8 cellular contexts compared by ENCODE assay signal in genomic region chr5:134503937-134504437, GRCh38. TPM values are rescaled to one million over a fixed set of nuclear protein-coding genes. Genes with fewer than 3 reads are reported as not detected.
DNase-seq lines count a peak whose midpoint lies in the region; ATAC-seq and TF ChIP-seq lines count a peak whose summit lies in the region.

No MANE protein-coding gene starts in this region.

- H3K4me3 Mint-ChIP-seq in T-helper 2 cell treated with Interferon-gamma antibody and Interleukin-4, amounts not matched to agents 5 μg/mL and 100 μg/mL, for 36 hours, result peak overlapping the region; percentile 74
- H3K4me3 Mint-ChIP-seq in stimulated activated effector memory CD8-positive, alpha-beta T cell treated with anti-CD3 and anti-CD28 coated beads, Interleukin-12 subunit alpha, Interleukin-12 subunit beta, amount 100 ng/mL, for 72 hours, result peak overlapping the region; percentile 64

- DNase-seq in NCI-H2196 (lab: John Stamatoyannopoulos, UW; ENCODE audit: unreplicated experiment), result peak; percentile 37
- no peak for DNase-seq in NCI-H2196 treated with DMSO at 0.1 percent for 48 hours (lab: John Stamatoyannopoulos, UW; ENCODE audit: unreplicated experiment)
- no peak for DNase-seq in T-helper 2 cell treated with Interferon-gamma antibody and Interleukin-4, amounts not matched to agents 5 μg/mL and 100 μg/mL, for 36 hours (ENCODE audit: low spot score)
- DNase-seq in fibroblast of the aortic adventitia (ENCODE audit: low read depth), result peak; percentile 50
- DNase-seq in stimulated activated effector memory CD8-positive, alpha-beta T cell treated with anti-CD3 and anti-CD28 coated beads, Interleukin-12 subunit alpha, Interleukin-12 subunit beta, amount 100 ng/mL, for 72 hours (ENCODE audit: low spot score in 2 of 2), result no peak
- DNase-seq in NCI-H526 (lab: John Stamatoyannopoulos, UW), result no peak
- DNase-seq in NCI-H2081 treated with DMSO at 0.1 percent for 48 hours (lab: John Stamatoyannopoulos, UW), result no peak
- no peak for DNase-seq in T1000 (lab: John Stamatoyannopoulos, UW)

- no peaks in the 10 kb centered on the region for H3K27me3 Mint-ChIP-seq in T-helper 2 cell treated with Interferon-gamma antibody and Interleukin-4, amounts not matched to agents 5 μg/mL and 100 μg/mL, for 36 hours (ENCODE audit: low read depth)

- H3K36me3 Mint-ChIP-seq in T-helper 2 cell treated with Interferon-gamma antibody and Interleukin-4, amounts not matched to agents 5 μg/mL and 100 μg/mL, for 36 hours (ENCODE audit: low read depth), result no peaks in the 10 kb centered on the region
- H3K36me3 Mint-ChIP-seq in stimulated activated effector memory CD8-positive, alpha-beta T cell treated with anti-CD3 and anti-CD28 coated beads, Interleukin-12 subunit alpha, Interleukin-12 subunit beta, amount 100 ng/mL, for 72 hours, result peaks cover 6% of the 10 kb centered on the region

- peaks cover 34% of the 10 kb centered on the region for H3K4me1 Mint-ChIP-seq in T-helper 2 cell treated with Interferon-gamma antibody and Interleukin-4, amounts not matched to agents 5 μg/mL and 100 μg/mL, for 36 hours (ENCODE audit: low read depth)
- H3K4me1 Mint-ChIP-seq in stimulated activated effector memory CD8-positive, alpha-beta T cell treated with anti-CD3 and anti-CD28 coated beads, Interleukin-12 subunit alpha, Interleukin-12 subunit beta, amount 100 ng/mL, for 72 hours, result peaks cover 35% of the 10 kb centered on the region

- peak; percentile 47 for ATAC-seq in stimulated activated effector memory CD8-positive, alpha-beta T cell treated with anti-CD3 and anti-CD28 coated beads, Interleukin-12 subunit alpha, Interleukin-12 subunit beta, amount 100 ng/mL, for 72 hours

- no peak overlapping the region for H3K4me3 ChIP-seq in fibroblast of the aortic adventitia (ENCODE audit: low read depth, low read length)

- H3K9me3 Mint-ChIP-seq in T-helper 2 cell treated with Interferon-gamma antibody and Interleukin-4, amounts not matched to agents 5 μg/mL and 100 μg/mL, for 36 hours, result no peaks in the 10 kb centered on the region
- no peaks in the 10 kb centered on the region for H3K9me3 Mint-ChIP-seq in stimulated activated effector memory CD8-positive, alpha-beta T cell treated with anti-CD3 and anti-CD28 coated beads, Interleukin-12 subunit alpha, Interleukin-12 subunit beta, amount 100 ng/mL, for 72 hours

- TF ChIP-seq CTCF in fibroblast of the aortic adventitia (IDR thresholded peaks at IDR 0.05; ENCODE audit: insufficient read depth, low read length), result no peak

- peak overlapping the region; percentile 96 for H3K27ac Mint-ChIP-seq in T-helper 2 cell treated with Interferon-gamma antibody and Interleukin-4, amounts not matched to agents 5 μg/mL and 100 μg/mL, for 36 hours
- H3K27ac Mint-ChIP-seq in stimulated activated effector memory CD8-positive, alpha-beta T cell treated with anti-CD3 and anti-CD28 coated beads, Interleukin-12 subunit alpha, Interleukin-12 subunit beta, amount 100 ng/mL, for 72 hours, result peak overlapping the region; percentile 96

RNA-seq across cellular contexts. Expression of gene JADE2, which starts 21.5 kb away (rescaled TPM):
- total RNA-seq in fibroblast of the aortic adventitia (ENCODE audit: low replicate concordance), result 28.0 and 38.8 TPM in 2 replicates

Comparison
In these comparisons a context has a peak if more than half of its experiments do, and no peak if none do; other contexts are left out.
1. DNase-seq: peak in NCI-H2196 (single experiment) and fibroblast of the aortic adventitia (single experiment); none in NCI-H2196 treated with DMSO at 0.1 percent for 48 hours (single experiment), T-helper 2 cell treated with Interferon-gamma antibody and Interleukin-4, amounts not matched to agents 5 μg/mL and 100 μg/mL, for 36 hours (single experiment), stimulated activated effector memory CD8-positive, alpha-beta T cell treated with anti-CD3 and anti-CD28 coated beads, Interleukin-12 subunit alpha, Interleukin-12 subunit beta, amount 100 ng/mL, for 72 hours (0 of 2), NCI-H526 (0 of 2), NCI-H2081 treated with DMSO at 0.1 percent for 48 hours (single experiment) and T1000 (single experiment).